Comparison of ENCODE assay signal across 8 cellular contexts in the genomic region with DNA sequence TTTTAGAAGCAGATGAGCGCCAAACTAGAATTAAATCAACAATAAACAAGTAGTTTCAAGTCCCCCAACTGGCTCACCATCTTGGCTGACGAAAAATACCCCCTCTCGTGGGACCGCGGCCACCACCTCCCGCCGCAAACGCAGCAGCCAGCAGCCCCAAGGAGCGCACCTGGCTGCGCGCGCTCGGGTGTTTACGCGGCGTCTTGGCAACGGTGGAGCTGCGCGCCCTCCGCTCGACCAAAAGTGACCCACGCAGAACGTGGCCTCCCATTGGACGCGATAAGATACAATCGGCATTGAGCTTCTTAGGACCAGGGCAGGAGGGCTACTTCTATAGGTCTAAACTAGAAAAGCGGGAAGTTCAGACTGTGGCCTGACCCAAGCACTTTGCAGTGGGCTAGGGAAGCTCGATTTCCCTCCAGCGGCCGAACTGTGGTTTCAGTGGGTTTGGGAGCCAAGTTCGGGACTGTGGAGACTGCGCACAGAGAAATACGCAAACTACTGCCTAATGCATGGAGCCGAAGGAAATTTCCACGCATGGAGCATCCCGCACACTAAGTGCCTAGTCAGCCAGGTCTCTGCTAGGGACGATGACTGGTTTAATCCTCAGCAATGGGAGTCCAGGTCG. TPM values are rescaled to one million over a fixed set of nuclear protein-coding genes. Genes with fewer than 3 reads are reported as not detected.
A peak's percentile ranks its signal among the peaks of the same experiment; 100 is the strongest.
DNase-seq lines count a peak whose midpoint lies in the region; ATAC-seq and TF ChIP-seq lines count a peak whose summit lies in the region.

Gene MNS1, minus strand, starts transcription at position 245 of the 628 bp plus-strand sequence. Its CDS starts 165 bp downstream, at position 80.

- H3K9ac ChIP-seq in rectal smooth muscle tissue (ENCODE audit: low read length), result no peak within 1 kb of the TSS

- H2AFZ ChIP-seq in hepatocyte, result peak within 1 kb of the TSS; percentile 71

- H3K9me3 Mint-ChIP-seq in T-helper 1 cell treated with Interleukin-12 subunit alpha and Interleukin-12 subunit beta and Interleukin-4 antibody, amounts not matched to agents 30 μg/mL and 1 μg/mL, for 36 hours, result no peaks in the 10 kb centered on the region

- H3K36me3 Mint-ChIP-seq in T-helper 1 cell treated with Interleukin-12 subunit alpha and Interleukin-12 subunit beta and Interleukin-4 antibody, amounts not matched to agents 30 μg/mL and 1 μg/mL, for 36 hours (ENCODE audit: low read depth), result no peaks in the 10 kb centered on the region

- H3K36me3 ChIP-seq in hepatocyte (replicated peaks; ENCODE audit: insufficient read depth, low read depth), result no peaks in the 10 kb centered on the region
- no peaks in the 10 kb centered on the region for H3K36me3 ChIP-seq in rectal smooth muscle tissue (ENCODE audit: control insufficient read depth, insufficient read depth, low read length)

- DNase-seq in NCI-H1436 treated with DMSO at 0.1 percent for 48 hours (lab: John Stamatoyannopoulos, UW), result peak; percentile 86
- DNase-seq in astrocyte of the spinal cord (ENCODE audit: low read depth, low spot score), result peak; percentile 96
- peak; percentile 94 for DNase-seq in hepatocyte (ENCODE audit: low spot score)
- no peak for DNase-seq in NCI-H1694 (lab: John Stamatoyannopoulos, UW)

- H3K4me3 ChIP-seq in astrocyte of the spinal cord (ENCODE audit: low read depth, low read length) (peak within 1 kb of the TSS; percentile 55), hepatocyte (peak within 1 kb of the TSS; percentile 70), rectal smooth muscle tissue (ENCODE audit: low read length) (peak within 1 kb of the TSS; percentile 82)

- H3K4me1 ChIP-seq in hepatocyte (ENCODE audit: insufficient read depth) (no peaks in the 10 kb centered on the region), rectal smooth muscle tissue (ENCODE audit: control insufficient read depth, insufficient read depth, low read length) (no peaks in the 10 kb centered on the region)

- H3K27ac Mint-ChIP-seq in T-helper 1 cell treated with Interleukin-12 subunit alpha and Interleukin-12 subunit beta and Interleukin-4 antibody, amounts not matched to agents 30 μg/mL and 1 μg/mL, for 36 hours, result peak within 1 kb of the TSS; percentile 73

- H3K9me2 ChIP-seq in hepatocyte (replicated peaks; ENCODE audit: insufficient read depth), result no peaks in the 10 kb centered on the region

- peak; percentile 98 for ATAC-seq in GM18499 (IDR thresholded peaks at IDR 0.05; ENCODE audit: insufficient read depth, unreplicated experiment)
- ATAC-seq in HG02852 (IDR thresholded peaks at IDR 0.05; ENCODE audit: unreplicated experiment), result peak; percentile 99

- H3K27me3 ChIP-seq in hepatocyte (no peaks in the 10 kb centered on the region), rectal smooth muscle tissue (ENCODE audit: control insufficient read depth, insufficient read depth, low read length) (no peaks in the 10 kb centered on the region)

- H3K9me3 ChIP-seq in hepatocyte (ENCODE audit: low read depth), result no peaks in the 10 kb centered on the region

- WGBS in hepatocyte (ENCODE audit: low lambda C conversion rate, missing lambda C conversion rate), result 6% methylated on average over 37 of the region's 38 CpGs

- peaks cover 22% of the 10 kb centered on the region for H3K4me1 Mint-ChIP-seq in T-helper 1 cell treated with Interleukin-12 subunit alpha and Interleukin-12 subunit beta and Interleukin-4 antibody, amounts not matched to agents 30 μg/mL and 1 μg/mL, for 36 hours (ENCODE audit: low read depth)

- H4K20me1 ChIP-seq in hepatocyte (ENCODE audit: insufficient read depth, poor library complexity, severe bottlenecking), result no peaks in the 10 kb centered on the region

- H3K79me2 ChIP-seq in hepatocyte, result no peaks in the 10 kb centered on the region

- in situ Hi-C loops in astrocyte of the spinal cord (cut with HindIII; ENCODE audit: low sequenced_read_pairs), result no loop called here

- H3K4me3 Mint-ChIP-seq in T-helper 1 cell treated with Interleukin-12 subunit alpha and Interleukin-12 subunit beta and Interleukin-4 antibody, amounts not matched to agents 30 μg/mL and 1 μg/mL, for 36 hours, result peak within 1 kb of the TSS; percentile 86

- H3K27ac ChIP-seq in hepatocyte (no peak within 1 kb of the TSS), rectal smooth muscle tissue (ENCODE audit: low read depth, low read length) (no peak within 1 kb of the TSS)

- peaks cover 25% of the 10 kb centered on the region for H3K27me3 Mint-ChIP-seq in T-helper 1 cell treated with Interleukin-12 subunit alpha and Interleukin-12 subunit beta and Interleukin-4 antibody, amounts not matched to agents 30 μg/mL and 1 μg/mL, for 36 hours (ENCODE audit: low read depth)

- H3K4me2 ChIP-seq in hepatocyte, result peak within 1 kb of the TSS; percentile 86

- TF ChIP-seq CTCF in astrocyte of the spinal cord (IDR thresholded peaks at IDR 0.05; ENCODE audit: low read depth, low read length) (no peak), hepatocyte (IDR thresholded peaks at IDR 0.05; ENCODE audit: poor library complexity) (no peak)

RNA-seq across cellular contexts. Expression of gene MNS1, which starts in this region (rescaled TPM):
- total RNA-seq in hepatocyte, result 0.60 and 0.70 TPM in 2 replicates
- 1.1 and 1.2 TPM in 2 replicates for polyA plus RNA-seq in hepatocyte
